1 cellular context compared by ENCODE assay signal in genomic region chr13:48561461-48562224, GRCh38.
TF ChIP-seq lines count a peak whose summit lies in the region.

No MANE protein-coding gene starts in this region.

TF ChIP-seq in GM12878, 131 proteins besides CTCF, POLR2A, EP300 and RAD21 (continued from another document):
- no peak for TF ChIP-seq REST (IDR thresholded peaks at IDR 0.05; ENCODE audit: low read depth, low read length)
- no peak for TF ChIP-seq NR2C2 (IDR thresholded peaks at IDR 0.05; ENCODE audit: borderline replicate concordance, control insufficient read depth, insufficient read length, low read depth)
- no peak for TF ChIP-seq NBN (IDR thresholded peaks at IDR 0.05)
- no peak for TF ChIP-seq NFYA (IDR thresholded peaks at IDR 0.05; ENCODE audit: borderline replicate concordance, low read depth, low read length)
- TF ChIP-seq RAD51 (IDR thresholded peaks at IDR 0.05) = no peak
- no peak for TF ChIP-seq HDAC2 (IDR thresholded peaks at IDR 0.05)
- TF ChIP-seq GATAD2B (conservative IDR thresholded peaks at IDR 0.05; ENCODE audit: low read depth) = no peak
- no peak for TF ChIP-seq ZBED1 (IDR thresholded peaks at IDR 0.05; ENCODE audit: borderline replicate concordance)
- no peak for TF ChIP-seq SIX5 (IDR thresholded peaks at IDR 0.05; ENCODE audit: low read depth, low read length, severe bottlenecking)
- TF ChIP-seq MYB (IDR thresholded peaks at IDR 0.05; ENCODE audit: borderline replicate concordance, low read depth, low read length) = no peak
- TF ChIP-seq BHLHE40 (IDR thresholded peaks at IDR 0.05; ENCODE audit: borderline replicate concordance in 1 of 2, low read depth in 2 of 2, low read length in 1 of 2) = no peak
- TF ChIP-seq SMAD1 (IDR thresholded peaks at IDR 0.05; ENCODE audit: low read depth, partially characterized antibody) = no peak
- no peak for TF ChIP-seq PKNOX1 (IDR thresholded peaks at IDR 0.05)
- no peak for TF ChIP-seq PRDM15 (CRISPR knock-in tag; IDR thresholded peaks at IDR 0.05)
- no peak for TF ChIP-seq SMAD5 (IDR thresholded peaks at IDR 0.05; ENCODE audit: low read depth)
